Comparison of ENCODE assay signal across 17 cellular contexts in the genomic region with DNA sequence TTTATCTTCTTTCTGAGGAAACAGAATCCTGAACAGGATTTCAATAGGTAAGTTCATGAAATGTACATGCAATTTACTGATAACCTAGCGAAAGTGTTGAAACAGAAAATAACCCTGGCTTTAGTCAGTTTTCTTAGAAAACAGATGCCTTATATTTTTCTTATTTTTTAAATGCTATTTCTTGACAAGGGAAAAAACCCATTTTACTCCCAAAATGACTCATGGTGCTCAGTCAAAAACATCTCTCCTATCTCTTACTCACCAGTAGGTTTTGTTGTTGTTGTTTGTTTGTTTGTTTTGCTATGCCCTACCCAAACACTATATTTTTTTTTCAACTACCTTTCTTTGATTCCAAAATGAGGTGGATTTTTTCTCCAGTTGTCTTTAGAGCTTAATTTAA.
"Had no signal": no experiment of that assay in that cellular context is flagged by ENCODE, and none has a peak within 500 bp of the region (broad histone marks: within the 10 kb centered on the region; RNA-seq: fewer than 3 reads in every experiment).

No MANE protein-coding gene starts in this region.

- H3K9me3 Mint-ChIP-seq: nephron progenitor cell had no signal

- H3K4me2 ChIP-seq: hepatocyte had no signal

- DNase-seq: effector memory CD4-positive, alpha-beta T cell; foreskin keratinocyte; head of caudate nucleus; mesendoderm; naive thymus-derived CD4-positive, alpha-beta T cell; nephron progenitor cell; ovary; right cardiac atrium; small intestine; stimulated activated CD4-positive, alpha-beta T cell treated with anti-CD3 and anti-CD28 coated beads, Interleukin-12 subunit alpha, Interleukin-12 subunit beta, amount 100 ng/mL, for 4 hours; stimulated activated naive CD4-positive, alpha-beta T cell; stomach; substantia nigra; transverse colon had no signal

- H3K27ac Mint-ChIP-seq: naive thymus-derived CD4-positive, alpha-beta T cell; nephron progenitor cell had no signal

- H2AFZ ChIP-seq: hepatocyte had no signal

- H3K79me2 ChIP-seq: hepatocyte had no signal

- H3K36me3 Mint-ChIP-seq: naive thymus-derived CD4-positive, alpha-beta T cell had no signal

- H3K27ac ChIP-seq: foreskin keratinocyte, hepatocyte, ovary, stomach, thoracic aorta, transverse colon had no signal

- H3K4me1 ChIP-seq: foreskin keratinocyte, stomach had no signal

- H3K4me3 Mint-ChIP-seq: naive thymus-derived CD4-positive, alpha-beta T cell; nephron progenitor cell had no signal

- H3K36me3 ChIP-seq: ovary, stomach, thoracic aorta, transverse colon had no signal

- ATAC-seq: esophagus mucosa; foreskin keratinocyte; naive thymus-derived CD4-positive, alpha-beta T cell; right cardiac atrium had no signal

- H3K4me3 ChIP-seq: hepatocyte, ovary, stomach, thoracic aorta, transverse colon had no signal

- H3K4me1 Mint-ChIP-seq: naive thymus-derived CD4-positive, alpha-beta T cell had no signal

- H3K9me3 ChIP-seq: ovary, stomach, thoracic aorta, transverse colon had no signal

- H3K27me3 ChIP-seq: foreskin keratinocyte, hepatocyte, ovary, stomach, transverse colon had no signal
